ENCODE assay signal across 21 cellular contexts in genomic region chr10:13741438-13741837, GRCh38.
"Had no signal": no experiment of that assay in that cellular context is flagged by ENCODE, and none has a peak within 500 bp of the region (broad histone marks: within the 10 kb centered on the region; RNA-seq: fewer than 3 reads in every experiment).

No MANE protein-coding gene starts in this region.

- H3K27ac Mint-ChIP-seq: activated CD4-positive, alpha-beta T cell treated with anti-CD3 and anti-CD28 coated beads, Interleukin-2, amount 10 ng/mL, durations not matched to agents 24 days and 14 days; activated naive CD4-positive, alpha-beta T cell treated with anti-CD3 and anti-CD28 coated beads for 36 hours; activated naive CD8-positive, alpha-beta T cell; T-helper 17 cell; WTC11 had no signal

- H3K9me3 Mint-ChIP-seq: activated CD4-positive, alpha-beta T cell treated with anti-CD3 and anti-CD28 coated beads, Interleukin-2, amount 10 ng/mL, durations not matched to agents 24 days and 14 days; activated naive CD4-positive, alpha-beta T cell treated with anti-CD3 and anti-CD28 coated beads for 36 hours; activated T-cell treated with anti-CD3 and anti-CD28 coated beads, Interleukin-2, amount 50 U/mL, for 4 hours; WTC11 had no signal

- ATAC-seq: activated T-cell treated with anti-CD3 and anti-CD28 coated beads, Interleukin-2, amount 50 U/mL, for 4 hours; T-helper 17 cell; WTC11 had no signal

- H3K36me3 Mint-ChIP-seq: activated naive CD8-positive, alpha-beta T cell; WTC11 had no signal

- H3K4me3 Mint-ChIP-seq: activated CD4-positive, alpha-beta T cell treated with anti-CD3 and anti-CD28 coated beads, Interleukin-2, amount 10 ng/mL, durations not matched to agents 24 days and 14 days; activated naive CD4-positive, alpha-beta T cell treated with anti-CD3 and anti-CD28 coated beads for 36 hours; activated naive CD8-positive, alpha-beta T cell; activated T-cell treated with anti-CD3 and anti-CD28 coated beads, Interleukin-2, amount 50 U/mL, for 4 hours; T-helper 17 cell; WTC11 had no signal

- DNase-seq: activated CD4-positive, alpha-beta T cell treated with anti-CD3 and anti-CD28 coated beads, Interleukin-2, amount 10 ng/mL, durations not matched to agents 24 days and 14 days; activated CD4-positive, alpha-beta T cell treated with anti-CD3 and anti-CD28 coated beads, Interleukin-2, amount 50 U/mL, for 48 hours; activated CD4-positive, CD25-positive, alpha-beta regulatory T cell treated with anti-CD3 and anti-CD28 coated beads, Interleukin-2, amount 50 U/mL, for 72 hours; activated gamma-delta T cell; activated naive CD4-positive, alpha-beta T cell treated with anti-CD3 and anti-CD28 coated beads for 36 hours; activated T-cell treated with anti-CD3 and anti-CD28 coated beads, Interleukin-2, amount 50 U/mL, for 4 hours; amygdala; cerebellar nuclear complex; NCI-H1092; NCI-H1417; NCI-H1930; NCI-H2171; NCI-H2227 treated with DMSO at 0.1 percent for 48 hours; NCI-H446 treated with DMSO at 0.1 percent for 48 hours; NCI-H526; NCI-H774; SIG-M5; T-helper 17 cell; T-helper 9 cell had no signal
